In the genomic region with DNA sequence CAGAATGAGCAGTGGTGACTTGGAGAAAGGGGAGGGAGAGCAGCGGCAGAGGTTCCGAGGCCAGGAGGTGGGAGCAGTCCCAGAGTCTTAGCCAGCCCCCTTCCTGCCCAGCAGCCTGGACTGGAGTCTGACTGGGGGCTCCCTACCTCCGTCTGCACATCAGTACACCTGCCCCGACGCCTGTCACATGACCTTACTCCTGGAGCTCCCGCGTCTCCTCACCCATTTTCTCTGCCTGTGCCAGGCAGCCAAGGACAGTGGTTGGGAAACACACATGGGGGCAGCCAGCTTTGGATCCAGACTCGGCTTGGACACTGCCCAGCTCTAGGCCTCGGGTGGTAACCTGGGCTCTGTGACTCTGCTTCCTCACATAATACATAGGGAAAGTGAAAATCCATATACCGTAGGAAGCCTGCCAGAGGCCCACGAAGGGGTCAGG, we compare ENCODE assay signal across 17 cellular contexts. TPM values are rescaled to one million over a fixed set of nuclear protein-coding genes. Genes with fewer than 3 reads are reported as not detected.
A peak's percentile ranks its signal among the peaks of the same experiment; 100 is the strongest.
DNase-seq lines count a peak whose midpoint lies in the region; ATAC-seq and TF ChIP-seq lines count a peak whose summit lies in the region.
"Had no signal": no experiment of that assay in that cellular context is flagged by ENCODE, and none has a peak within 500 bp of the region (broad histone marks: within the 10 kb centered on the region; RNA-seq: fewer than 3 reads in every experiment).

No MANE protein-coding gene starts in this region.

- H3K27ac Mint-ChIP-seq in activated B cell treated with CpG ODN at 0.5 μM for 24 hours, result no peak overlapping the region
- H3K27ac Mint-ChIP-seq: CD4-positive, CD25-positive, alpha-beta regulatory T cell; GM23338 had no signal

- ATAC-seq in Right ventricle myocardium superior (ENCODE audit: poor library complexity), result no peak
- no peak for ATAC-seq in activated B cell treated with CpG ODN at 0.5 μM for 24 hours (ENCODE audit: low read depth)
- ATAC-seq in upper lobe of right lung, result no peak
- ATAC-seq: GM23338, PC-3 had no signal

- no peaks in the 10 kb centered on the region for H3K9me3 Mint-ChIP-seq in activated B cell treated with CpG ODN at 0.5 μM for 24 hours
- H3K9me3 Mint-ChIP-seq: CD4-positive, CD25-positive, alpha-beta regulatory T cell; GM23338 had no signal

- TF ChIP-seq CTCF in right atrium auricular region (IDR thresholded peaks at IDR 0.05), result no peak
- TF ChIP-seq CTCF in activated B cell treated with CpG ODN at 0.5 μM for 24 hours (IDR thresholded peaks at IDR 0.05), result no peak
- TF ChIP-seq CTCF in osteoblast (IDR thresholded peaks at IDR 0.05; ENCODE audit: extremely low read depth, low read depth, low read length), result no peak
- TF ChIP-seq CTCF in upper lobe of right lung (IDR thresholded peaks at IDR 0.05), result no peak

- H3K36me3 ChIP-seq in right atrium auricular region (no peaks in the 10 kb centered on the region), osteoblast (ENCODE audit: insufficient read depth, low read length) (no peaks in the 10 kb centered on the region), upper lobe of right lung (no peaks in the 10 kb centered on the region)

- H2AFZ ChIP-seq in osteoblast (ENCODE audit: low read length), result no peak overlapping the region
- H2AFZ ChIP-seq: GM23338 had no signal

- H3K79me2 ChIP-seq in osteoblast (ENCODE audit: insufficient read depth, low read length), result no peaks in the 10 kb centered on the region

- H3K4me1 Mint-ChIP-seq in activated B cell treated with CpG ODN at 0.5 μM for 24 hours, result no peaks in the 10 kb centered on the region

- peak; percentile 29 for DNase-seq in Right ventricle myocardium superior
- no peak for DNase-seq in right atrium auricular region (ENCODE audit: low spot score)
- DNase-seq in activated B cell treated with CpG ODN at 0.5 μM for 24 hours, result peak; percentile 5
- peak; percentile 80 for DNase-seq in osteoblast (ENCODE audit: insufficient read length, low spot score, missing footprints)
- peak; percentile 45 for DNase-seq in upper lobe of right lung
- no peak for DNase-seq in NCI-H2171 (lab: John Stamatoyannopoulos, UW)
- no peak for DNase-seq in NCI-H748 treated with DMSO at 0.1 percent for 48 hours (lab: John Stamatoyannopoulos, UW)
- DNase-seq: CD4-positive, CD25-positive, alpha-beta regulatory T cell; EL; KBM-7; NCI-H1417 treated with DMSO at 0.1 percent for 48 hours; NCI-H1930; NCI-H2171 treated with DMSO at 0.1 percent for 48 hours; NCI-H446 treated with DMSO at 0.1 percent for 48 hours; PC-3 had no signal

- no peak overlapping the region for H3K4me3 Mint-ChIP-seq in activated B cell treated with CpG ODN at 0.5 μM for 24 hours
- H3K4me3 Mint-ChIP-seq: CD4-positive, CD25-positive, alpha-beta regulatory T cell; GM23338 had no signal

- H3K27me3 ChIP-seq in right atrium auricular region (no peaks in the 10 kb centered on the region), osteoblast (ENCODE audit: insufficient read depth, low read length) (peaks cover 5% of the 10 kb centered on the region), upper lobe of right lung (peaks cover 4% of the 10 kb centered on the region)

- intact Hi-C loops in Right ventricle myocardium superior (cut with DNase I) (no loop called here), activated B cell treated with CpG ODN at 0.5 μM for 24 hours (cut with micrococcal nuclease) (no loop called here), upper lobe of right lung (cut with DNase I) (no loop called here)

- H3K4me1 ChIP-seq in right atrium auricular region (no peaks in the 10 kb centered on the region), osteoblast (ENCODE audit: insufficient read depth, low read length) (no peaks in the 10 kb centered on the region), upper lobe of right lung (no peaks in the 10 kb centered on the region)

- CTCF ChIA-PET in activated B cell treated with CpG ODN at 0.5 μM for 24 hours (lab: Charles Lee), result no interaction called here

- POLR2A ChIA-PET in activated B cell treated with CpG ODN at 0.5 μM for 24 hours (lab: Charles Lee), result no interaction called here

- H3K4me3 ChIP-seq in right atrium auricular region, result no peak overlapping the region
- H3K4me3 ChIP-seq in osteoblast (ENCODE audit: insufficient read depth, low read length), result no peak overlapping the region
- H3K4me3 ChIP-seq in upper lobe of right lung, result no peak overlapping the region
- H3K4me3 ChIP-seq: GM23338 had no signal

- H3K9me3 ChIP-seq in right atrium auricular region (no peaks in the 10 kb centered on the region), osteoblast (ENCODE audit: low read depth, low read length) (no peaks in the 10 kb centered on the region), upper lobe of right lung (no peaks in the 10 kb centered on the region)

- no peaks in the 10 kb centered on the region for H4K20me1 ChIP-seq in osteoblast (ENCODE audit: insufficient read depth, low read length)

- no peaks in the 10 kb centered on the region for H3K27me3 Mint-ChIP-seq in activated B cell treated with CpG ODN at 0.5 μM for 24 hours
- H3K27me3 Mint-ChIP-seq: CD4-positive, CD25-positive, alpha-beta regulatory T cell had no signal

- H3K36me3 Mint-ChIP-seq in activated B cell treated with CpG ODN at 0.5 μM for 24 hours (ENCODE audit: low read depth), result no peaks in the 10 kb centered on the region
- H3K36me3 Mint-ChIP-seq: CD4-positive, CD25-positive, alpha-beta regulatory T cell had no signal

- no peak overlapping the region for H3K4me2 ChIP-seq in osteoblast (ENCODE audit: insufficient read depth, low read length)
- H3K4me2 ChIP-seq: GM23338 had no signal

- no peak overlapping the region for H3K27ac ChIP-seq in right atrium auricular region
- H3K27ac ChIP-seq in osteoblast (ENCODE audit: low read depth, low read length), result no peak overlapping the region
- H3K27ac ChIP-seq in upper lobe of right lung, result no peak overlapping the region
- H3K27ac ChIP-seq: RWPE1 had no signal

RNA-seq across cellular contexts. Expression of a gene that starts 16.9 kb away (rescaled TPM):
- total RNA-seq in Right ventricle myocardium superior (not detected), right atrium auricular region (not detected), activated B cell treated with CpG ODN at 0.5 μM for 24 hours (not detected in 2 replicates), osteoblast (not detected in 2 replicates), upper lobe of right lung (not detected)
- total RNA-seq: CD4-positive, CD25-positive, alpha-beta regulatory T cell; GM23338; PC-3 had no signal

RNA-seq across cellular contexts. Expression of a gene that starts 30.9 kb away (rescaled TPM):
- total RNA-seq in Right ventricle myocardium superior (14.2 TPM), right atrium auricular region (1 to 10 TPM in 1 of 2 donors, under 1 TPM in 1; 0.22 to 3.3 TPM), activated B cell treated with CpG ODN at 0.5 μM for 24 hours (not detected in 2 replicates), osteoblast (6.5 and 8.3 TPM in 2 replicates), upper lobe of right lung (21.0 TPM)

Comparison
In these comparisons a context has a peak if more than half of its experiments do, and no peak if none do; other contexts are left out.
1. DNase-seq: peak in Right ventricle myocardium superior (single experiment), activated B cell treated with CpG ODN at 0.5 μM for 24 hours (single experiment), osteoblast (single experiment) and upper lobe of right lung (single experiment); none in right atrium auricular region (single experiment), NCI-H2171 (single experiment) and NCI-H748 treated with DMSO at 0.1 percent for 48 hours (single experiment).